10 cellular contexts compared by ENCODE assay signal in the genomic region with DNA sequence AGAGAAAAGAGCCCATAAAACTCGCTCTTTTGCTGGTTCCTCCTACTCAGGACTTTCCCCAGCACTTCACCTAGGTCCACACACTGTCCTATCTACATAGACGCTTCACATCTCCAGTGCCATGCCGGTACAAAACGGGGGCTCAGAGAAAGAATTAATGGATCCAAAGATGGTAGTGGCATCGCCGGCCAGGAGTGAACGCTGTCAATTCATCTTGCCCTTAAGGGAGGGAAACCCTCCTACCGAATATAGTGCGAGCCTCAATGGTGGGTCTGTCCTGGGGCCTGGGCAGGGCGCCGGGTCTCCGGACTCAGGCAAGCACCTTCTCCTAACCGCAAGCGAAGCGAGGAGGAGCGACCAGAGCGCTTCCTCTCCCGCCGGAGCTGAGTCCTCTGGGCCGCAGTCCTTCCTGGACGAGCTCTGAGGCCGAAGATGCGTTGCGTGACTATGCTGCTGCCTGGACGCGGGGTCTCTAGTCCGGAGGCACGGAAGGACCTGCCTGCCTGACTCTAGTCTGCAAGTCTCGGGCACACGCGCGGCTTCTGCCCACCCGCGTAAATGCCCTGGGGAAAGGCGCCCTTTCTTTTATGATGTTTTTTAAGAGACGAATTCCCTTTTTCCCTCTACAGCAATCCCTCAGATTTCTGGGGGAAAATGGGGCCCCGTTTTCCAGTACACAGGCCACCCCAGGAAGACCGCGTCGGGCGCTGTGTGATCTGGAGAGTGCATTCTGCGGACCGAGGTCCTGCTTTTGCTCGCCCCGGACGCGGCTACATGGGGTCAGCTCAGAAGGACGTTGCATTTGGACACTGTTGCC.
DNase-seq lines count a peak whose midpoint lies in the region; ATAC-seq lines count a peak whose summit lies in the region.
"Had no signal": no experiment of that assay in that cellular context is flagged by ENCODE, and none has a peak within 500 bp of the region (broad histone marks: within the 10 kb centered on the region; RNA-seq: fewer than 3 reads in every experiment).

No MANE protein-coding gene starts in this region.

- WGBS in HUES64 = 6% methylated on average over 48 of the region's 48 CpGs

- DNase-seq in activated T-cell treated with anti-CD3 and anti-CD28 coated beads, Interleukin-2, amount 50 U/mL, for 72 hours = peak in 1 of 2 donors; percentile 28
- DNase-seq in sciatic nerve (ENCODE audit: low spot score) = peak; percentile 57
- DNase-seq in stimulated activated CD4-positive, alpha-beta T cell treated with anti-CD3 and anti-CD28 coated beads, Interleukin-1b, Interleukin-23, amount 100 ng/mL, for 48 hours = no peak
- DNase-seq: NCI-H1436 had no signal

- no peaks in the 10 kb centered on the region for H3K36me3 ChIP-seq in HUES64 (ENCODE audit: insufficient read depth, low read length)

- peaks cover 2 to 5% of the 10 kb centered on the region in 2 donors for H3K36me3 Mint-ChIP-seq in activated T-cell treated with anti-CD3 and anti-CD28 coated beads, Interleukin-2, amount 50 U/mL, for 72 hours (ENCODE audit: insufficient read depth in 2 of 2)

- intact Hi-C loops in sciatic nerve (cut with DNase I) = no loop called here

- peaks cover 48% of the 10 kb centered on the region for H3K4me1 Mint-ChIP-seq in activated T-cell treated with anti-CD3 and anti-CD28 coated beads, Interleukin-2, amount 50 U/mL, for 72 hours (ENCODE audit: low read depth)

- H3K4me3 ChIP-seq in HUES64 (ENCODE audit: low read length) (peak overlapping the region; percentile 48), iPS-18c (ENCODE audit: insufficient read depth, low read depth, low read length) (peak overlapping the region; percentile 31)

- H3K9me3 ChIP-seq in HUES64 (ENCODE audit: insufficient read depth, low read depth, low read length) (no peaks in the 10 kb centered on the region), iPS-18c (ENCODE audit: control insufficient read depth, insufficient read depth, low read length) (no peaks in the 10 kb centered on the region)

- no peak overlapping the region for H3K9ac ChIP-seq in HUES64 (ENCODE audit: low read depth, low read length)

- H3K4me1 ChIP-seq in HUES64 (ENCODE audit: insufficient read depth, low read length) = peaks cover 6% of the 10 kb centered on the region; the same call in 1 of the 2 replicates

- H3K4me3 Mint-ChIP-seq in activated T-cell treated with anti-CD3 and anti-CD28 coated beads, Interleukin-2, amount 50 U/mL, for 72 hours = peak overlapping the region; percentile 67 to 69

- peaks cover 100% of the 10 kb centered on the region for H3K27me3 ChIP-seq in HUES64 (ENCODE audit: insufficient read depth, low read length)

- H3K27ac ChIP-seq in HUES64 (ENCODE audit: low read depth, low read length) = no peak overlapping the region
- H3K27ac ChIP-seq: epithelial cell of prostate had no signal

- H3K27ac Mint-ChIP-seq in activated T-cell treated with anti-CD3 and anti-CD28 coated beads, Interleukin-2, amount 50 U/mL, for 72 hours = no peak overlapping the region

- ATAC-seq in activated T-cell treated with anti-CD3 and anti-CD28 coated beads, Interleukin-2, amount 50 U/mL, for 72 hours (replicated peaks in 1 of 2) = peak; percentile 12 to 27
- ATAC-seq in sciatic nerve (no peak), GM19351 (IDR thresholded peaks at IDR 0.05; ENCODE audit: unreplicated experiment) (no peak), GM21528 (IDR thresholded peaks at IDR 0.05; ENCODE audit: low FRiP score, unreplicated experiment) (no peak), GM18873 (IDR thresholded peaks at IDR 0.05; ENCODE audit: low FRiP score, unreplicated experiment) (no peak)

- peaks cover 74% of the 10 kb centered on the region for H3K27me3 Mint-ChIP-seq in activated T-cell treated with anti-CD3 and anti-CD28 coated beads, Interleukin-2, amount 50 U/mL, for 72 hours (ENCODE audit: low read depth)

- H3K9me3 Mint-ChIP-seq in activated T-cell treated with anti-CD3 and anti-CD28 coated beads, Interleukin-2, amount 50 U/mL, for 72 hours = peaks cover 0 to under 1% of the 10 kb centered on the region in 2 donors

Comparison
In these comparisons a context has a peak if more than half of its experiments do, and no peak if none do; other contexts are left out.
1. ATAC-seq: peak in activated T-cell treated with anti-CD3 and anti-CD28 coated beads, Interleukin-2, amount 50 U/mL, for 72 hours (2 of 2); none in sciatic nerve (single experiment), GM19351 (single experiment), GM21528 (single experiment) and GM18873 (single experiment).